ENCODE assay signal across 21 cellular contexts in genomic region chr15:77532067-77532710, GRCh38.
A peak's percentile ranks its signal among the peaks of the same experiment; 100 is the strongest.
DNase-seq lines count a peak whose midpoint lies in the region; ATAC-seq and TF ChIP-seq lines count a peak whose summit lies in the region.
"Had no signal": no experiment of that assay in that cellular context is flagged by ENCODE, and none has a peak within 500 bp of the region (broad histone marks: within the 10 kb centered on the region; RNA-seq: fewer than 3 reads in every experiment).

No MANE protein-coding gene starts in this region.

- POLR2A ChIA-PET in PC-3 (lab: Charles Lee; ENCODE audit: unreplicated experiment): no interaction called here

- H3K79me2 ChIP-seq in neural progenitor cell (ENCODE audit: low read depth) (no peaks in the 10 kb centered on the region), PC-3 (ENCODE audit: low read length) (no peaks in the 10 kb centered on the region)

- H3K4me2 ChIP-seq in neural progenitor cell: no peak overlapping the region
- H3K4me2 ChIP-seq in PC-3 (ENCODE audit: low read length): no peak overlapping the region
- H3K4me2 ChIP-seq: A549 had no signal

- CTCF ChIA-PET in PC-3 (lab: Charles Lee): no interaction called here

- H3K9me3 ChIP-seq in heart left ventricle (no peaks in the 10 kb centered on the region), neural progenitor cell (ENCODE audit: low read depth) (no peaks in the 10 kb centered on the region), PC-3 (ENCODE audit: low read length) (no peaks in the 10 kb centered on the region)
- H3K9me3 ChIP-seq: A549, Peyer's patch, SJSA1 had no signal

- H3F3A ChIP-seq in neural progenitor cell (ENCODE audit: low read depth) (peaks cover 31% of the 10 kb centered on the region), PC-3 (ENCODE audit: low read length, unreplicated experiment) (no peaks in the 10 kb centered on the region)

- H3K4me3 ChIP-seq in heart left ventricle: no peak overlapping the region
- no peak overlapping the region for H3K4me3 ChIP-seq in neural progenitor cell
- H3K4me3 ChIP-seq in PC-3 (ENCODE audit: low read length): no peak overlapping the region
- H3K4me3 ChIP-seq: A549, Peyer's patch, SJSA1 had no signal

- no peaks in the 10 kb centered on the region for H3K27me3 ChIP-seq in heart left ventricle
- H3K27me3 ChIP-seq in neural progenitor cell: peaks cover 11% of the 10 kb centered on the region
- no peaks in the 10 kb centered on the region for H3K27me3 ChIP-seq in PC-3 (ENCODE audit: low read length)
- H3K27me3 ChIP-seq: Peyer's patch, SJSA1 had no signal

- no peaks in the 10 kb centered on the region for H3K27me3 Mint-ChIP-seq in brain
- peaks cover 23% of the 10 kb centered on the region for H3K27me3 Mint-ChIP-seq in neural progenitor cell (ENCODE audit: insufficient read depth, low read depth)
- H3K27me3 Mint-ChIP-seq: B cell had no signal

- DNase-seq in heart left ventricle (peak in 3 of 5 donors; percentile 11 to 53 (median 17)), Right ventricle myocardium inferior (ENCODE audit: missing footprints) (no peak), neural progenitor cell (ENCODE audit: low spot score) (no peak), HUDEP-2 (lab: John Stamatoyannopoulos, UW; ENCODE audit: unreplicated experiment in 76 of 76) (no peak), PC-3 (no peak)
- DNase-seq: DMS79; NCI-H1105; NCI-H146; NCI-H2029; NCI-H226; NCI-H510A treated with DMSO at 0.1 percent for 48 hours; NCI-H748 treated with DMSO at 0.1 percent for 48 hours; NK-92 treated with Interleukin-12 subunit alpha and Interleukin-12 subunit beta, amount 100 ng/mL, for 24 hours; Peyer's patch had no signal

- H2AFZ ChIP-seq in neural progenitor cell (replicated peaks) (no peak overlapping the region), PC-3 (ENCODE audit: low read length) (no peak overlapping the region)

- H4K20me1 ChIP-seq in neural progenitor cell (ENCODE audit: low read depth): no peaks in the 10 kb centered on the region
- H4K20me1 ChIP-seq in PC-3 (ENCODE audit: low read length): no peaks in the 10 kb centered on the region

- H3K4me1 Mint-ChIP-seq in brain (peaks cover 92% of the 10 kb centered on the region), neural progenitor cell (peaks cover 76% of the 10 kb centered on the region)
- H3K4me1 Mint-ChIP-seq: CD14-positive monocyte had no signal

- intact Hi-C loops in heart left ventricle (cut with DNase I): no loop called here
- intact Hi-C loops in Right ventricle myocardium inferior (cut with DNase I): no loop called here
- intact Hi-C loops in PC-3 (cut with micrococcal nuclease): no loop called here

- H3K36me3 ChIP-seq in heart left ventricle (no peaks in the 10 kb centered on the region), neural progenitor cell (no peaks in the 10 kb centered on the region), PC-3 (ENCODE audit: low read depth, low read length) (no peaks in the 10 kb centered on the region)
- H3K36me3 ChIP-seq: Peyer's patch, SJSA1 had no signal

- H3K4me3 Mint-ChIP-seq in brain (peak overlapping the region in 1 of 5 experiments; percentile 71), neural progenitor cell (peak overlapping the region; percentile 41)
- H3K4me3 Mint-ChIP-seq: B cell, CD14-positive monocyte had no signal

- H3K27ac ChIP-seq in heart left ventricle (no peak overlapping the region), neural progenitor cell (no peak overlapping the region), PC-3 (ENCODE audit: low read length) (no peak overlapping the region)
- H3K27ac ChIP-seq: A549, HL-60, Peyer's patch, SJSA1 had no signal

- H3K9me3 Mint-ChIP-seq in brain (peaks cover 0 to 2% (median 0%) of the 10 kb centered on the region in 5 experiments), neural progenitor cell (no peaks in the 10 kb centered on the region)

- TF ChIP-seq CTCF in heart left ventricle (IDR thresholded peaks at IDR 0.05) (no peak), brain (conservative IDR thresholded peaks at IDR 0.05) (no peak), neural progenitor cell (IDR thresholded peaks at IDR 0.05) (no peak), PC-3 (conservative IDR thresholded peaks at IDR 0.05; ENCODE audit: low read depth, low read length) (no peak)

- TF ChIP-seq POLR2A in heart left ventricle (IDR thresholded peaks at IDR 0.05): no peak

- 85 to 100% (median 92%) methylated on average over 3 of the region's 3 CpGs for WGBS in heart left ventricle, 4 donors

- ATAC-seq in heart left ventricle: no peak
- no peak for ATAC-seq in Right ventricle myocardium inferior
- ATAC-seq in PC-3: no peak
- no peak for ATAC-seq in HG02981 (IDR thresholded peaks at IDR 0.05; ENCODE audit: unreplicated experiment)
- ATAC-seq: A549 had no signal

- H3K4me1 ChIP-seq in heart left ventricle: peaks cover 0 to 30% (median 19%) of the 10 kb centered on the region in 12 donors
- peaks cover 40% of the 10 kb centered on the region for H3K4me1 ChIP-seq in neural progenitor cell
- peaks cover 3% of the 10 kb centered on the region; the same call in 1 of the 2 replicates for H3K4me1 ChIP-seq in PC-3 (ENCODE audit: insufficient read depth, low read length)
- H3K4me1 ChIP-seq: A549 had no signal

- H3K9ac ChIP-seq in neural progenitor cell (no peak overlapping the region), PC-3 (ENCODE audit: low read length) (no peak overlapping the region)

- H3K9me2 ChIP-seq in PC-3 (replicated peaks; ENCODE audit: low read length): no peaks in the 10 kb centered on the region

- peak overlapping the region in 3 of 5 experiments; percentile 21 to 99 (median 97) for H3K27ac Mint-ChIP-seq in brain
- peak overlapping the region; percentile 76 for H3K27ac Mint-ChIP-seq in neural progenitor cell
- H3K27ac Mint-ChIP-seq: B cell, CD14-positive monocyte had no signal

- no TSS peak for BruUV-seq in PC-3 (replicated peaks; lab: Mats Ljungman, UMichigan)

- H3K36me3 Mint-ChIP-seq in brain (no peaks in the 10 kb centered on the region), neural progenitor cell (no peaks in the 10 kb centered on the region)
- H3K36me3 Mint-ChIP-seq: CD14-positive monocyte had no signal

Comparison
In these comparisons a context has a peak if more than half of its experiments do, and no peak if none do; other contexts are left out.
1. DNase-seq: peak in heart left ventricle (3 of 5); none in Right ventricle myocardium inferior (single experiment), neural progenitor cell (single experiment), HUDEP-2 (0 of 76) and PC-3 (single experiment).